Comparison of ENCODE assay signal across 8 cellular contexts in the genomic region with DNA sequence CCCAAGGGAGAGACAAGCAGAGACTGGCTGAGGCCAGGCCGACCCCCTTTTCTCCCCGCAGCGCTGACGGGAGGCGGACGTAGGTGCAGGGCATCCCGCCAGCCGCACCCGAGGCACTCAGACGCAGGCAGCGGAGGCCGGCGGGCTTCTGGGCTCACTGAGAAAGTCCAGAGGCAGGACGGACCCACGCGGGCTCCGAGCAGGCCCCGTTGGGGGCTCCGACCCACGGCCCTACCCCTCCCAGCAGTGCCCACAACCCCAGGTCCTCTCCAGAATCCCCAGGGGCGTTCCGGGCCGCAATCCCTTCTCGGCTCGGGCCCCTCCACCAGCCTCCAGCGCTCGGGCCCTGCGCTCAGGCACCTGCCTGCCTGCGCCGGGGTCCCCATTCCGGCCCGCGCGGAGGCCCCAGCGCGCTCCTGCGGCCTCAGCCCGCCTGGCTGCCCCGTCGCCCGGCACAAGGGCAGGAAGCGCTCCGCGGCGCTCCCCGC. TPM values are rescaled to one million over a fixed set of nuclear protein-coding genes. Genes with fewer than 3 reads are reported as not detected.
DNase-seq lines count a peak whose midpoint lies in the region; ATAC-seq and TF ChIP-seq lines count a peak whose summit lies in the region.

No MANE protein-coding gene starts in this region.

- H3K4me1 Mint-ChIP-seq in CD8-positive, alpha-beta T cell (ENCODE audit: low read depth), result peaks cover 45% of the 10 kb centered on the region
- H3K4me1 Mint-ChIP-seq in progenitor cell of endocrine pancreas (ENCODE audit: low read depth), result peaks cover 31% of the 10 kb centered on the region

- H3K9me3 ChIP-seq in CD8-positive, alpha-beta T cell (ENCODE audit: low read length), result no peaks in the 10 kb centered on the region
- H3K9me3 ChIP-seq in heart right ventricle, result no peaks in the 10 kb centered on the region

- peaks cover 22% of the 10 kb centered on the region for H3K4me1 ChIP-seq in CD8-positive, alpha-beta T cell (ENCODE audit: insufficient read depth, low read length)
- peaks cover 0 to 52% (median 40%) of the 10 kb centered on the region in 9 donors for H3K4me1 ChIP-seq in heart right ventricle

- CTCF ChIA-PET in CD8-positive, alpha-beta T cell (lab: Charles Lee), result no interaction called here

- peak overlapping the region; percentile 69 for H3K4me3 ChIP-seq in CD8-positive, alpha-beta T cell (ENCODE audit: low read depth, low read length)
- H3K4me3 ChIP-seq in heart right ventricle, result peak overlapping the region; percentile 64 to 96 (median 88)

- H3K27ac ChIP-seq in CD8-positive, alpha-beta T cell (ENCODE audit: low read depth, low read length), result peak overlapping the region; percentile 89
- H3K27ac ChIP-seq in heart right ventricle, result peak overlapping the region; percentile 94 to 99 (median 98)

- POLR2A ChIA-PET in CD8-positive, alpha-beta T cell (lab: Charles Lee), result no interaction called here

- H3K9me3 Mint-ChIP-seq in CD8-positive, alpha-beta T cell, result no peaks in the 10 kb centered on the region
- no peaks in the 10 kb centered on the region for H3K9me3 Mint-ChIP-seq in progenitor cell of endocrine pancreas (ENCODE audit: low read depth)

- no peaks in the 10 kb centered on the region for H3K27me3 Mint-ChIP-seq in CD8-positive, alpha-beta T cell (ENCODE audit: low read depth)
- H3K27me3 Mint-ChIP-seq in progenitor cell of endocrine pancreas, result no peaks in the 10 kb centered on the region

- intact Hi-C loops in CD8-positive, alpha-beta T cell (cut with DNase I, micrococcal nuclease), result loop anchor here (1.0 to 10.0 kb wide), 9 partner anchors 35 to 1130 kb away; partner anchors contain the start of genes TARS1 (in 2 of the 2), C5orf22 (in 1 of the 2), DROSHA (in 1 of the 2) and GOLPH3 (in 1 of the 2)
- intact Hi-C loops in heart right ventricle (cut with DNase I), result loop anchor here in 5 of 10 donors (5.0 to 10.0 kb wide), 3 partner anchors 35 to 80 kb away; no protein-coding TSS in a partner anchor

- peaks cover 10% of the 10 kb centered on the region for H3K36me3 Mint-ChIP-seq in CD8-positive, alpha-beta T cell
- H3K36me3 Mint-ChIP-seq in progenitor cell of endocrine pancreas (ENCODE audit: insufficient read depth), result peaks cover 4% of the 10 kb centered on the region

- 0% methylated on average over 38 to 46 of the region's 46 CpGs for WGBS in heart right ventricle, 2 donors

- DNase-seq in CD8-positive, alpha-beta T cell, result peak in 6 of 7 experiments; percentile 30 to 73 (median 46)
- DNase-seq in SHP77 treated with DMSO at 0.1 percent for 48 hours (lab: John Stamatoyannopoulos, UW) (peak; percentile 32), amniotic epithelial cell (ENCODE audit: low read depth) (peak; percentile 50), heart right ventricle (peak; percentile 69 to 79), progenitor cell of endocrine pancreas (ENCODE audit: low spot score, unreplicated experiment) (peak; percentile 49), COLO829 (ENCODE audit: low spot score) (no peak)

- no peak for TF ChIP-seq CTCF in CD8-positive, alpha-beta T cell (IDR thresholded peaks at IDR 0.05)
- TF ChIP-seq CTCF in heart right ventricle (IDR thresholded peaks at IDR 0.05) (no peak), progenitor cell of endocrine pancreas (IDR thresholded peaks at IDR 0.05; ENCODE audit: unreplicated experiment) (no peak)

- peak overlapping the region; percentile 93 for H3K27ac Mint-ChIP-seq in CD8-positive, alpha-beta T cell
- peak overlapping the region; percentile 97 for H3K27ac Mint-ChIP-seq in progenitor cell of endocrine pancreas

- peak overlapping the region; percentile 89 for H3K4me3 Mint-ChIP-seq in CD8-positive, alpha-beta T cell
- peak overlapping the region; percentile 90 for H3K4me3 Mint-ChIP-seq in progenitor cell of endocrine pancreas (ENCODE audit: low read depth)

- peak; percentile 10 for ATAC-seq in CD8-positive, alpha-beta T cell
- ATAC-seq in GM19452 (IDR thresholded peaks at IDR 0.05; ENCODE audit: unreplicated experiment) (peak; percentile 32), HG03571 (IDR thresholded peaks at IDR 0.05; ENCODE audit: unreplicated experiment) (peak; percentile 21), heart right ventricle (peak; percentile 14 to 46 (median 35))

- no peaks in the 10 kb centered on the region for H3K36me3 ChIP-seq in CD8-positive, alpha-beta T cell (ENCODE audit: insufficient read depth, low read length)
- H3K36me3 ChIP-seq in heart right ventricle, result peaks cover 0 to 4% (median 0%) of the 10 kb centered on the region in 9 donors

- H3K27me3 ChIP-seq in CD8-positive, alpha-beta T cell (ENCODE audit: insufficient read depth, low read length), result no peaks in the 10 kb centered on the region
- H3K27me3 ChIP-seq in heart right ventricle, result no peaks in the 10 kb centered on the region

RNA-seq across cellular contexts. Expression of gene MTMR12, which starts 0.5 kb away (rescaled TPM):
- total RNA-seq in CD8-positive, alpha-beta T cell, result 10 to 100 TPM; 20.0 to 21.2 TPM
- 10 to 100 TPM; 15.4 to 27.2 (median 19.9) TPM for total RNA-seq in heart right ventricle
- 1 to 10 TPM; 5.4 to 5.6 TPM for polyA plus RNA-seq in heart right ventricle
- 30.6 and 30.9 TPM in 2 replicates for total RNA-seq in progenitor cell of endocrine pancreas
